In genomic region chr6:26552205-26552604, GRCh38 we compare ENCODE assay signal across 1 cellular context.
TF ChIP-seq lines count a peak whose summit lies in the region.

No MANE protein-coding gene starts in this region.

TF ChIP-seq in H1, 55 proteins besides CTCF, POLR2A, EP300 and RAD21:
- TF ChIP-seq SP2 (IDR thresholded peaks at IDR 0.05; ENCODE audit: low read length): no peak
- no peak for TF ChIP-seq KDM4A (IDR thresholded peaks at IDR 0.05; ENCODE audit: low read depth, low read length, severe bottlenecking)
- TF ChIP-seq HDAC6 (IDR thresholded peaks at IDR 0.05; ENCODE audit: low read depth, low read length): no peak
- TF ChIP-seq CREB1 (IDR thresholded peaks at IDR 0.05): no peak
- TF ChIP-seq BRCA1 (IDR thresholded peaks at IDR 0.05; ENCODE audit: low read depth, low read length): no peak
- TF ChIP-seq EGR1 (IDR thresholded peaks at IDR 0.05; ENCODE audit: borderline replicate concordance, low read depth, low read length): no peak
- no peak for TF ChIP-seq CEBPB (IDR thresholded peaks at IDR 0.05; ENCODE audit: low read depth, low read length)
- TF ChIP-seq CHD2 (IDR thresholded peaks at IDR 0.05; ENCODE audit: low read length): no peak
- TF ChIP-seq GTF2F1 (IDR thresholded peaks at IDR 0.05; ENCODE audit: borderline replicate concordance, low read depth, low read length): no peak
- no peak for TF ChIP-seq SIX5 (IDR thresholded peaks at IDR 0.05; ENCODE audit: low read depth, low read length)
- no peak for TF ChIP-seq MAX (IDR thresholded peaks at IDR 0.05)
- TF ChIP-seq SRF (IDR thresholded peaks at IDR 0.05; ENCODE audit: low read depth, low read length): no peak
- no peak for TF ChIP-seq KDM5A (IDR thresholded peaks at IDR 0.05; ENCODE audit: low read length)
- TF ChIP-seq YY1 (IDR thresholded peaks at IDR 0.05; ENCODE audit: low read depth, low read length): no peak
- TF ChIP-seq POLR2AphosphoS5 (IDR thresholded peaks at IDR 0.05; ENCODE audit: low read depth, low read length): no peak
- TF ChIP-seq E2F6 (IDR thresholded peaks at IDR 0.05): no peak
